ENCODE assay signal across 31 cellular contexts in the genomic region with DNA sequence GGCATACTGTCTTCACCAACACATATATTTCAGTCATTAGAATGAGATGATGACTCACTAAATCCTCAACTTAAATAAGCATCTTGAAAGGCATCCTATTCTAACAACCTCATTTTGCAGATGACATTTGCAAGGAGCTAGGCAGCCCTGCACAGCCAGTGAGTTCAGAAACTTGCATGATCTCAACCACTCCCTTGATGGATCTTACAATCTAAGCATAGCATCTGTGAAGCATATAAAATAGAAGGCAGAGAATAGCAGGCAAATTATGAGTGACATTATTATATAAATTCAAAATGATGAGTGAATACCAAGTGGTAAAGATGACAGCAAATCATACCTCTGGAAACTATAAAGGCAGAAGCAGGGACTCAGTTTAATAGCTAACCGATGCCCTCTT. TPM values are rescaled to one million over a fixed set of nuclear protein-coding genes. Genes with fewer than 3 reads are reported as not detected.
"Had no signal": no experiment of that assay in that cellular context is flagged by ENCODE, and none has a peak within 500 bp of the region (broad histone marks: within the 10 kb centered on the region; RNA-seq: fewer than 3 reads in every experiment).

No MANE protein-coding gene starts in this region.

- H3K27ac ChIP-seq: ascending aorta, cardiac muscle cell, VCaP had no signal

- H3K4me3 ChIP-seq: ascending aorta, cardiac muscle cell had no signal

- DNase-seq: activated B cell treated with CpG ODN at 0.5 μM for 24 hours; activated CD4-positive, alpha-beta memory T cell treated with anti-CD3 and anti-CD28 coated beads for 36 hours; activated CD4-positive, alpha-beta T cell treated with anti-CD3 and anti-CD28 coated beads for 4 hours; activated CD4-positive, alpha-beta T cell treated with anti-CD3 and anti-CD28 coated beads, Interleukin-2, amount 10 ng/mL, durations not matched to agents 24 days and 14 days; activated CD4-positive, alpha-beta T cell treated with anti-CD3 and anti-CD28 coated beads, Interleukin-2, amount 50 U/mL, for 1 hour; activated CD4-positive, alpha-beta T cell treated with anti-CD3 and anti-CD28 coated beads, Interleukin-2, amount 50 U/mL, for 4 hours; activated CD4-positive, CD25-positive, alpha-beta regulatory T cell treated with anti-CD3 and anti-CD28 coated beads, Interleukin-2, amount 50 U/mL, for 72 hours; activated CD8-positive, alpha-beta memory T cell treated with anti-CD3 and anti-CD28 coated beads, Interleukin-2, amount 50 U/mL, for 4 hours; activated CD8-positive, alpha-beta T cell treated with anti-CD3 and anti-CD28 coated beads for 36 hours; activated effector memory CD4-positive, alpha-beta T cell treated with Interleukin-2 at 50 U/mL for 16 hours; activated gamma-delta T cell; activated naive CD4-positive, alpha-beta T cell treated with anti-CD3 and anti-CD28 coated beads, Interleukin-2, amount 10 ng/mL, durations not matched to agents 7 days and 5 days; activated naive CD4-positive, alpha-beta T cell treated with Interleukin-2 at 50 U/mL for 16 hours; activated naive CD8-positive, alpha-beta T cell treated with anti-CD3 and anti-CD28 coated beads, Interleukin-2, amount 10 ng/mL, durations not matched to agents 7 days and 5 days; activated naive CD8-positive, alpha-beta T cell treated with anti-CD3 and anti-CD28 coated beads, Interleukin-2, amount 50 U/mL, for 24 hours; activated T-cell treated with anti-CD3 and anti-CD28 coated beads for 4 hours; activated T-cell treated with anti-CD3 and anti-CD28 coated beads, Interleukin-2, amount 50 U/mL, for 1 hour; activated T-cell treated with anti-CD3 and anti-CD28 coated beads, Interleukin-2, amount 50 U/mL, for 4 hours; amygdala; anterior cingulate cortex; central memory CD4-positive, alpha-beta T cell; T-helper 1 cell; T-helper 2 cell; T-helper 9 cell had no signal

- H3K4me1 ChIP-seq: ascending aorta had no signal

- H3K27me3 ChIP-seq: ascending aorta, cardiac muscle cell had no signal

- H3K36me3 ChIP-seq: ascending aorta, cardiac muscle cell had no signal

- ATAC-seq: activated CD8-positive, alpha-beta T cell treated with anti-CD3 and anti-CD28 coated beads for 36 hours; activated naive CD8-positive, alpha-beta T cell treated with anti-CD3 and anti-CD28 coated beads, Interleukin-2, amount 50 U/mL, for 24 hours; activated T-cell treated with anti-CD3 and anti-CD28 coated beads, Interleukin-2, amount 50 U/mL, for 4 hours had no signal

- H3K9me3 ChIP-seq: ascending aorta had no signal

RNA-seq across cellular contexts. Expression of a gene that starts 31.6 kb away (rescaled TPM):
- total RNA-seq: activated B cell treated with CpG ODN at 0.5 μM for 24 hours; activated CD4-positive, alpha-beta memory T cell treated with anti-CD3 and anti-CD28 coated beads for 36 hours; activated CD4-positive, alpha-beta T cell treated with anti-CD3 and anti-CD28 coated beads, Interleukin-2, amount 10 ng/mL, durations not matched to agents 24 days and 14 days; activated CD8-positive, alpha-beta memory T cell treated with anti-CD3 and anti-CD28 coated beads for 36 hours; activated CD8-positive, alpha-beta T cell treated with anti-CD3 and anti-CD28 coated beads for 36 hours; activated naive CD8-positive, alpha-beta T cell treated with anti-CD3 and anti-CD28 coated beads, Interleukin-2, amount 10 ng/mL, durations not matched to agents 7 days and 5 days; activated T-cell treated with anti-CD3 and anti-CD28 coated beads, Interleukin-2, amount 50 U/mL, for 4 hours; activated T-helper 2 cell treated with anti-CD3 and anti-CD28 coated beads, Interferon-gamma antibody, Interleukin-2, Interleukin-4, amounts not matched to agents 10 μg/mL and 5 μg/mL and 100 μg/mL, durations not matched to agents 14 hours and 24 hours and 36 hours; ascending aorta; bronchial epithelial cell; cardiac muscle cell; cerebellum had no signal

RNA-seq across cellular contexts. Expression of a gene that starts 39.3 kb away (rescaled TPM):
- total RNA-seq: activated B cell treated with CpG ODN at 0.5 μM for 24 hours; activated CD4-positive, alpha-beta memory T cell treated with anti-CD3 and anti-CD28 coated beads for 36 hours; activated CD4-positive, alpha-beta T cell treated with anti-CD3 and anti-CD28 coated beads, Interleukin-2, amount 10 ng/mL, durations not matched to agents 24 days and 14 days; activated CD8-positive, alpha-beta memory T cell treated with anti-CD3 and anti-CD28 coated beads for 36 hours; activated CD8-positive, alpha-beta T cell treated with anti-CD3 and anti-CD28 coated beads for 36 hours; activated naive CD8-positive, alpha-beta T cell treated with anti-CD3 and anti-CD28 coated beads, Interleukin-2, amount 10 ng/mL, durations not matched to agents 7 days and 5 days; activated T-cell treated with anti-CD3 and anti-CD28 coated beads, Interleukin-2, amount 50 U/mL, for 4 hours; activated T-helper 2 cell treated with anti-CD3 and anti-CD28 coated beads, Interferon-gamma antibody, Interleukin-2, Interleukin-4, amounts not matched to agents 10 μg/mL and 5 μg/mL and 100 μg/mL, durations not matched to agents 14 hours and 24 hours and 36 hours; ascending aorta; bronchial epithelial cell; cardiac muscle cell; cerebellum had no signal

RNA-seq across cellular contexts. Expression of a gene that starts 44.3 kb away (rescaled TPM):
- total RNA-seq: activated B cell treated with CpG ODN at 0.5 μM for 24 hours; activated CD4-positive, alpha-beta memory T cell treated with anti-CD3 and anti-CD28 coated beads for 36 hours; activated CD4-positive, alpha-beta T cell treated with anti-CD3 and anti-CD28 coated beads, Interleukin-2, amount 10 ng/mL, durations not matched to agents 24 days and 14 days; activated CD8-positive, alpha-beta memory T cell treated with anti-CD3 and anti-CD28 coated beads for 36 hours; activated CD8-positive, alpha-beta T cell treated with anti-CD3 and anti-CD28 coated beads for 36 hours; activated naive CD8-positive, alpha-beta T cell treated with anti-CD3 and anti-CD28 coated beads, Interleukin-2, amount 10 ng/mL, durations not matched to agents 7 days and 5 days; activated T-cell treated with anti-CD3 and anti-CD28 coated beads, Interleukin-2, amount 50 U/mL, for 4 hours; activated T-helper 2 cell treated with anti-CD3 and anti-CD28 coated beads, Interferon-gamma antibody, Interleukin-2, Interleukin-4, amounts not matched to agents 10 μg/mL and 5 μg/mL and 100 μg/mL, durations not matched to agents 14 hours and 24 hours and 36 hours; ascending aorta; bronchial epithelial cell; cardiac muscle cell; cerebellum had no signal

RNA-seq across cellular contexts. Expression of a gene that starts 53.9 kb away (rescaled TPM):
- total RNA-seq: activated B cell treated with CpG ODN at 0.5 μM for 24 hours; activated CD4-positive, alpha-beta memory T cell treated with anti-CD3 and anti-CD28 coated beads for 36 hours; activated CD4-positive, alpha-beta T cell treated with anti-CD3 and anti-CD28 coated beads, Interleukin-2, amount 10 ng/mL, durations not matched to agents 24 days and 14 days; activated CD8-positive, alpha-beta memory T cell treated with anti-CD3 and anti-CD28 coated beads for 36 hours; activated CD8-positive, alpha-beta T cell treated with anti-CD3 and anti-CD28 coated beads for 36 hours; activated naive CD8-positive, alpha-beta T cell treated with anti-CD3 and anti-CD28 coated beads, Interleukin-2, amount 10 ng/mL, durations not matched to agents 7 days and 5 days; activated T-cell treated with anti-CD3 and anti-CD28 coated beads, Interleukin-2, amount 50 U/mL, for 4 hours; activated T-helper 2 cell treated with anti-CD3 and anti-CD28 coated beads, Interferon-gamma antibody, Interleukin-2, Interleukin-4, amounts not matched to agents 10 μg/mL and 5 μg/mL and 100 μg/mL, durations not matched to agents 14 hours and 24 hours and 36 hours; ascending aorta; bronchial epithelial cell; cardiac muscle cell; cerebellum had no signal

RNA-seq across cellular contexts. Expression of a gene that starts 58.1 kb away (rescaled TPM):
- total RNA-seq: activated B cell treated with CpG ODN at 0.5 μM for 24 hours; activated CD4-positive, alpha-beta memory T cell treated with anti-CD3 and anti-CD28 coated beads for 36 hours; activated CD4-positive, alpha-beta T cell treated with anti-CD3 and anti-CD28 coated beads, Interleukin-2, amount 10 ng/mL, durations not matched to agents 24 days and 14 days; activated CD8-positive, alpha-beta memory T cell treated with anti-CD3 and anti-CD28 coated beads for 36 hours; activated CD8-positive, alpha-beta T cell treated with anti-CD3 and anti-CD28 coated beads for 36 hours; activated naive CD8-positive, alpha-beta T cell treated with anti-CD3 and anti-CD28 coated beads, Interleukin-2, amount 10 ng/mL, durations not matched to agents 7 days and 5 days; activated T-cell treated with anti-CD3 and anti-CD28 coated beads, Interleukin-2, amount 50 U/mL, for 4 hours; activated T-helper 2 cell treated with anti-CD3 and anti-CD28 coated beads, Interferon-gamma antibody, Interleukin-2, Interleukin-4, amounts not matched to agents 10 μg/mL and 5 μg/mL and 100 μg/mL, durations not matched to agents 14 hours and 24 hours and 36 hours; ascending aorta; bronchial epithelial cell; cardiac muscle cell; cerebellum had no signal
